Comparison of ENCODE assay signal across 8 cellular contexts in the genomic region with DNA sequence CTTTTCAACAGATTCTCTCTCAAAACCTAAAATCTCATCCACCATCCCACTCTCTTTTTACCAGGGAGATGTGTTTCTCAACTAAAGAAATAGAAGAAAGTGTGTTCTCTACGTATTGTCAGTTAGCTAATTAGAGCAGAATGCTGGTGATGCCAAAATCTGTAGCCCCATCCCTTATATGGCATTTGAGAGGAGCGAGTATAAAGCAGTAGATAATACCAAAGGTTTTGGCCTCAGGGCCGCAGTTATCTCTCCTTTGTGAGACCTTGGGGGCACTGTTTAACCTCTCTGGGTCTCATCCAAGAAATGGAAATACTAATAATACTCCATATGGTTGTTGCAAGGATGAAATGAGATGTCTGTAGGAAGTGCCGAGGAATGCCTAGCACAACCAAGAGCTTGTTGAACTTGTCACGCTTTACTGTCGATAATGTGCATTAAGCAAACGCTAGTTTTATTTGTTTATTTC. TPM values are rescaled to one million over a fixed set of nuclear protein-coding genes. Genes with fewer than 3 reads are reported as not detected.
DNase-seq lines count a peak whose midpoint lies in the region; ATAC-seq lines count a peak whose summit lies in the region.

No MANE protein-coding gene starts in this region.

- no peaks in the 10 kb centered on the region for H3K9me3 ChIP-seq in ectodermal cell (ENCODE audit: control insufficient read depth, low read length)

- H3K27me3 Mint-ChIP-seq in naive B cell, result peaks cover 2 to 4% (median 4%) of the 10 kb centered on the region in 3 donors

- peaks cover 8% of the 10 kb centered on the region for H3K36me3 ChIP-seq in ectodermal cell (ENCODE audit: control insufficient read depth, insufficient read depth, low read length)

- WGBS in ectodermal cell, 2 experiments, result 34 to 41% methylated on average over 5 to 7 of the region's 7 CpGs

- DNase-seq in GM03348 (ENCODE audit: low spot score) (peak; percentile 27), NCI-H524 treated with DMSO at 0.1 percent for 48 hours (lab: John Stamatoyannopoulos, UW) (peak; percentile 61), naive B cell (no peak), germinal center (ENCODE audit: low spot score) (no peak), ureter (ENCODE audit: low spot score) (no peak)
- no peak for DNase-seq in activated effector memory CD4-positive, alpha-beta T cell treated with Interleukin-2 at 50 U/mL for 16 hours

- peaks cover 0 to 7% of the 10 kb centered on the region in 2 donors for H3K36me3 Mint-ChIP-seq in naive B cell

- ATAC-seq in GM21723 (IDR thresholded peaks at IDR 0.05; ENCODE audit: unreplicated experiment) (peak; percentile 12), naive B cell (ENCODE audit: low read depth in 2 of 2) (no peak)

- H3K27ac Mint-ChIP-seq in naive B cell, result peak overlapping the region; percentile 98 to 100 (median 99)

- peaks cover 26 to 41% (median 37%) of the 10 kb centered on the region in 3 donors for H3K4me1 Mint-ChIP-seq in naive B cell

- H3K4me1 ChIP-seq in ectodermal cell (ENCODE audit: control insufficient read depth, insufficient read depth, low read length), result peaks cover 3% of the 10 kb centered on the region

- no peak overlapping the region for H3K27ac ChIP-seq in ectodermal cell (ENCODE audit: insufficient read depth, low read depth, low read length, poor library complexity, severe bottlenecking)

- no peaks in the 10 kb centered on the region for H3K9me3 Mint-ChIP-seq in naive B cell

- H3K4me3 Mint-ChIP-seq in naive B cell, result peak overlapping the region; percentile 93 to 100 (median 98)

- no peaks in the 10 kb centered on the region for H3K27me3 ChIP-seq in ectodermal cell (ENCODE audit: control insufficient read depth, insufficient read depth, low read length, poor library complexity, severe bottlenecking)

- H3K4me3 ChIP-seq in ectodermal cell (ENCODE audit: insufficient read depth, low read depth, low read length), result peak overlapping the region; percentile 51

RNA-seq across cellular contexts. Expression of a gene that starts 0.5 kb away (rescaled TPM):
- polyA plus RNA-seq in ectodermal cell (2013, experiment 1 of 4), result 117 TPM
- polyA plus RNA-seq in ectodermal cell (2013, experiment 2 of 4), result 128 TPM
- 86.4 TPM for polyA plus RNA-seq in ectodermal cell (2013, experiment 3 of 4)
- polyA plus RNA-seq in ectodermal cell (2013, experiment 4 of 4), result 90.2 TPM
- polyA plus RNA-seq in naive B cell (ENCODE audit: low read depth in 6 of 6), result 10 to 100 TPM; 35.3 to 49.5 (median 42.9) TPM
- 85.7 TPM for total RNA-seq in ureter

Comparison
In these comparisons a context has a peak if more than half of its experiments do, and no peak if none do; other contexts are left out.
1. DNase-seq: peak in GM03348 (single experiment) and NCI-H524 treated with DMSO at 0.1 percent for 48 hours (single experiment); none in naive B cell (single experiment), germinal center (single experiment), activated effector memory CD4-positive, alpha-beta T cell treated with Interleukin-2 at 50 U/mL for 16 hours (single experiment) and ureter (single experiment).